In genomic region chr3:188656196-188656982, GRCh38 we compare ENCODE assay signal across 13 cellular contexts.
DNase-seq lines count a peak whose midpoint lies in the region; ATAC-seq and TF ChIP-seq lines count a peak whose summit lies in the region.
"Had no signal": no experiment of that assay in that cellular context is flagged by ENCODE, and none has a peak within 500 bp of the region (broad histone marks: within the 10 kb centered on the region; RNA-seq: fewer than 3 reads in every experiment).

No MANE protein-coding gene starts in this region.

- no peak overlapping the region for H3K27ac Mint-ChIP-seq in stimulated activated naive CD8-positive, alpha-beta T cell treated with anti-CD3 and anti-CD28 coated beads, Interleukin-15, amount 100 ng/mL, for 72 hours
- H3K27ac Mint-ChIP-seq: nephron progenitor cell had no signal

- H3K79me2 ChIP-seq in Karpas-422 (ENCODE audit: low read length) = no peaks in the 10 kb centered on the region

- ATAC-seq in stimulated activated naive CD8-positive, alpha-beta T cell treated with anti-CD3 and anti-CD28 coated beads, Interleukin-15, amount 100 ng/mL, for 72 hours = peak; percentile 63
- ATAC-seq: A549, HCT116 had no signal

- H3K4me3 ChIP-seq in foreskin fibroblast (ENCODE audit: low read depth in 1 of 2, low read length in 2 of 2) (no peak overlapping the region), Karpas-422 (ENCODE audit: low read length) (no peak overlapping the region)
- H3K4me3 ChIP-seq: A549 had no signal

- H3K27me3 ChIP-seq in Karpas-422 (ENCODE audit: low read length) = no peaks in the 10 kb centered on the region

- H2AFZ ChIP-seq in Karpas-422 (ENCODE audit: low read length) = no peak overlapping the region

- no peak overlapping the region for H3K4me2 ChIP-seq in Karpas-422 (ENCODE audit: low read depth, low read length, poor library complexity, severe bottlenecking)
- H3K4me2 ChIP-seq: A549 had no signal

- DNase-seq in NCI-H2107 treated with DMSO at 0.1 percent for 48 hours (lab: John Stamatoyannopoulos, UW; ENCODE audit: unreplicated experiment) (peak; percentile 71), NCI-H2107 (lab: John Stamatoyannopoulos, UW) (no peak), foreskin fibroblast (peak; percentile 39 to 57), NCI-H1092 (lab: John Stamatoyannopoulos, UW) (no peak), COR-L47 (lab: John Stamatoyannopoulos, UW) (no peak), Karpas-422 (no peak)
- no peak for DNase-seq in stimulated activated naive CD8-positive, alpha-beta T cell treated with anti-CD3 and anti-CD28 coated beads, Interleukin-15, amount 100 ng/mL, for 72 hours
- DNase-seq: GF-D8, MM.1S, nephron progenitor cell had no signal

- H3K9me3 ChIP-seq in Karpas-422 (ENCODE audit: low read length) = no peaks in the 10 kb centered on the region
- H3K9me3 ChIP-seq: A549 had no signal

- peaks cover 2 to 7% of the 10 kb centered on the region in 2 donors for H3K9me3 Mint-ChIP-seq in stimulated activated naive CD8-positive, alpha-beta T cell treated with anti-CD3 and anti-CD28 coated beads, Interleukin-15, amount 100 ng/mL, for 72 hours
- H3K9me3 Mint-ChIP-seq: nephron progenitor cell had no signal

- no peaks in the 10 kb centered on the region for H3K4me1 Mint-ChIP-seq in stimulated activated naive CD8-positive, alpha-beta T cell treated with anti-CD3 and anti-CD28 coated beads, Interleukin-15, amount 100 ng/mL, for 72 hours
- H3K4me1 Mint-ChIP-seq: nephron progenitor cell had no signal

- no peak for TF ChIP-seq CTCF in VCaP (conservative IDR thresholded peaks at IDR 0.05)
- TF ChIP-seq CTCF in foreskin fibroblast (IDR thresholded peaks at IDR 0.05; ENCODE audit: low read depth, low read length) = no peak

- no peak overlapping the region for H3K4me3 Mint-ChIP-seq in stimulated activated naive CD8-positive, alpha-beta T cell treated with anti-CD3 and anti-CD28 coated beads, Interleukin-15, amount 100 ng/mL, for 72 hours
- H3K4me3 Mint-ChIP-seq: nephron progenitor cell had no signal

- peak overlapping the region; percentile 73 for H3K27ac ChIP-seq in VCaP
- H3K27ac ChIP-seq in Karpas-422 (ENCODE audit: low read length) = no peak overlapping the region
- H3K27ac ChIP-seq: A549 had no signal

- H3K9me2 ChIP-seq in Karpas-422 (replicated peaks; ENCODE audit: insufficient read depth, low read length) = no peaks in the 10 kb centered on the region

- no peaks in the 10 kb centered on the region for H3K36me3 ChIP-seq in Karpas-422 (ENCODE audit: insufficient read depth, low read length)

- H3K27me3 Mint-ChIP-seq in stimulated activated naive CD8-positive, alpha-beta T cell treated with anti-CD3 and anti-CD28 coated beads, Interleukin-15, amount 100 ng/mL, for 72 hours = no peaks in the 10 kb centered on the region

- no peaks in the 10 kb centered on the region for H3K4me1 ChIP-seq in Karpas-422 (ENCODE audit: low read length)
- H3K4me1 ChIP-seq: A549 had no signal

- H3K9ac ChIP-seq in Karpas-422 (ENCODE audit: low read length) = no peak overlapping the region

- H4K20me1 ChIP-seq in Karpas-422 (ENCODE audit: insufficient read depth, low read depth, low read length) = no peaks in the 10 kb centered on the region

Comparison
In these comparisons a context has a peak if more than half of its experiments do, and no peak if none do; other contexts are left out.
1. DNase-seq: peak in NCI-H2107 treated with DMSO at 0.1 percent for 48 hours (single experiment) and foreskin fibroblast (2 of 2); none in NCI-H2107 (single experiment), stimulated activated naive CD8-positive, alpha-beta T cell treated with anti-CD3 and anti-CD28 coated beads, Interleukin-15, amount 100 ng/mL, for 72 hours (0 of 2), NCI-H1092 (single experiment), COR-L47 (single experiment) and Karpas-422 (single experiment).